ENCODE assay signal across 15 cellular contexts in genomic region chr11:46235777-46236688, GRCh38. TPM values are rescaled to one million over a fixed set of nuclear protein-coding genes. Genes with fewer than 3 reads are reported as not detected.
DNase-seq lines count a peak whose midpoint lies in the region; ATAC-seq, FAIRE-seq and TF ChIP-seq lines count a peak whose summit lies in the region.
"Had no signal": no experiment of that assay in that cellular context is flagged by ENCODE, and none has a peak within 500 bp of the region (broad histone marks: within the 10 kb centered on the region; RNA-seq: fewer than 3 reads in every experiment).

No MANE protein-coding gene starts in this region.

- H3K9me3 ChIP-seq in K562 (replicated peaks; ENCODE audit: control insufficient read depth, insufficient read depth, low read depth, low read length) (peaks cover 2% of the 10 kb centered on the region; the same call in 1 of the 2 replicates), neutrophil (no peaks in the 10 kb centered on the region), esophagus muscularis mucosa (peaks cover 0 to 5% (median 0%) of the 10 kb centered on the region in 4 donors), mucosa of descending colon (no peaks in the 10 kb centered on the region)
- H3K9me3 ChIP-seq: colonic mucosa had no signal

- no peak overlapping the region for H3K4me3 Mint-ChIP-seq in activated CD4-positive, alpha-beta memory T cell treated with anti-CD3 and anti-CD28 coated beads for 36 hours
- no peak overlapping the region for H3K4me3 Mint-ChIP-seq in activated CD4-positive, alpha-beta memory T cell treated with anti-CD3 and anti-CD28 coated beads, Interleukin-2, amount 10 ng/mL, durations not matched to agents 7 days and 5 days

- no peak overlapping the region for H3K4me3 ChIP-seq in NB4 (ENCODE audit: low read depth, low read length)
- no peak overlapping the region for H3K4me3 ChIP-seq in K562
- no peak overlapping the region for H3K4me3 ChIP-seq in neutrophil (ENCODE audit: low read depth in 1 of 2, low read length in 1 of 2)
- no peak overlapping the region for H3K4me3 ChIP-seq in esophagus muscularis mucosa
- H3K4me3 ChIP-seq in mucosa of descending colon = no peak overlapping the region
- H3K4me3 ChIP-seq: colonic mucosa, MG63, tibial nerve had no signal

- H3K27me3 ChIP-seq in K562 (ENCODE audit: control insufficient read depth in 2 of 2, insufficient read depth in 2 of 2, low read length in 2 of 2) = no peaks in the 10 kb centered on the region
- peaks cover 60% of the 10 kb centered on the region for H3K27me3 ChIP-seq in neutrophil
- no peaks in the 10 kb centered on the region for H3K27me3 ChIP-seq in esophagus muscularis mucosa
- H3K27me3 ChIP-seq: MG63 had no signal

- peak in 1 of 2 experiments; percentile 23; a peak in 2 of 4 replicates for TF ChIP-seq RAD21 in K562 (CRISPR knock-in tag; conservative IDR thresholded peaks at IDR 0.05 in 1 of 2, IDR thresholded peaks at IDR 0.05 in 1 of 2)

- H3K36me3 Mint-ChIP-seq in activated CD4-positive, alpha-beta memory T cell treated with anti-CD3 and anti-CD28 coated beads for 36 hours = no peaks in the 10 kb centered on the region
- H3K36me3 Mint-ChIP-seq in activated CD4-positive, alpha-beta memory T cell treated with anti-CD3 and anti-CD28 coated beads, Interleukin-2, amount 10 ng/mL, durations not matched to agents 7 days and 5 days (ENCODE audit: low read depth) = no peaks in the 10 kb centered on the region

- DNase-seq in activated CD4-positive, alpha-beta memory T cell treated with anti-CD3 and anti-CD28 coated beads for 36 hours = no peak
- DNase-seq in activated CD4-positive, alpha-beta memory T cell treated with anti-CD3 and anti-CD28 coated beads, Interleukin-2, amount 10 ng/mL, durations not matched to agents 7 days and 5 days = no peak
- DNase-seq in NB4 (ENCODE audit: low read depth) = peak; percentile 75
- DNase-seq in K562 (ENCODE audit: extremely low read depth in 1 of 4, low spot score in 3 of 4) = peak in 1 of 4 experiments; percentile 34
- DNase-seq in esophagus muscularis mucosa (ENCODE audit: extremely low spot score) = no peak
- no peak for DNase-seq in mucosa of descending colon
- DNase-seq: colonic mucosa, EL, MG63, NCI-H2227 treated with DMSO at 0.1 percent for 48 hours had no signal

- CTCF ChIA-PET in activated CD4-positive, alpha-beta memory T cell treated with anti-CD3 and anti-CD28 coated beads for 36 hours (lab: Charles Lee) = interaction anchor here (19.7 kb wide), 1 partner anchor 79 kb away, joined by 479 read pairs; no protein-coding TSS in a partner anchor
- CTCF ChIA-PET in activated CD4-positive, alpha-beta memory T cell treated with anti-CD3 and anti-CD28 coated beads, Interleukin-2, amount 10 ng/mL, durations not matched to agents 7 days and 5 days (lab: Charles Lee) = interaction anchor here (8.3 kb wide), 1 partner anchor 77 kb away, joined by 263 read pairs; no protein-coding TSS in a partner anchor
- CTCF ChIA-PET in K562 (lab: Yijun Ruan, JAX; ENCODE audit: low intra/inter-chr PET ratio) = no interaction called here

- H4K20me1 ChIP-seq in K562 (replicated peaks; ENCODE audit: control insufficient read depth, insufficient read depth, low read length) = no peaks in the 10 kb centered on the region

- no TSS peak for BruUV-seq in K562 (replicated peaks; lab: Mats Ljungman, UMichigan)

- peak overlapping the region; percentile 81; the same call in 1 of the 2 replicates for H3K4me2 ChIP-seq in K562 (ENCODE audit: insufficient read depth, low read length)

- H3K4me1 ChIP-seq in K562 (replicated peaks in 1 of 2; ENCODE audit: control insufficient read depth in 2 of 2, insufficient read depth in 2 of 2, low read length in 2 of 2) (peaks cover 29 to 33% of the 10 kb centered on the region in 2 experiments), neutrophil (ENCODE audit: control insufficient read depth in 1 of 2, insufficient read depth in 1 of 2, low read depth in 1 of 2, low read length in 1 of 2) (peaks cover 36% of the 10 kb centered on the region in 2 experiments), esophagus muscularis mucosa (peaks cover 23 to 39% (median 34%) of the 10 kb centered on the region in 4 donors), mucosa of descending colon (ENCODE audit: low read depth) (peaks cover 12% of the 10 kb centered on the region)

- in situ Hi-C loops in K562 (cut with MboI) = no loop called here

- H2AFZ ChIP-seq in K562 (ENCODE audit: low read depth, low read length) = peak overlapping the region; percentile 90

- intact Hi-C loops in activated CD4-positive, alpha-beta memory T cell treated with anti-CD3 and anti-CD28 coated beads for 36 hours (cut with micrococcal nuclease) = loop anchor here (2.0 kb wide), 1 partner anchor 317 kb away; no protein-coding TSS in a partner anchor
- intact Hi-C loops in K562 (cut with micrococcal nuclease) = loop anchor here (2.0 to 5.0 kb wide), 2 partner anchors 25 to 244 kb away; no protein-coding TSS in a partner anchor
- intact Hi-C loops in esophagus muscularis mucosa (cut with DNase I) = no loop called here
- intact Hi-C loops in mucosa of descending colon (cut with DNase I, micrococcal nuclease) = loop anchor here in 1 of 2 donors (5.0 kb wide), 1 partner anchor 71 kb away; no protein-coding TSS in a partner anchor

- TF ChIP-seq POLR2A in NB4 (IDR thresholded peaks at IDR 0.05; ENCODE audit: extremely low read depth, insufficient read length) = no peak
- no peak for TF ChIP-seq POLR2A in K562 (conservative IDR thresholded peaks at IDR 0.05)
- no peak for TF ChIP-seq POLR2A in esophagus muscularis mucosa (IDR thresholded peaks at IDR 0.05; ENCODE audit: low read depth)

- H3K27me3 Mint-ChIP-seq in activated CD4-positive, alpha-beta memory T cell treated with anti-CD3 and anti-CD28 coated beads for 36 hours = peaks cover 4% of the 10 kb centered on the region
- H3K27me3 Mint-ChIP-seq in activated CD4-positive, alpha-beta memory T cell treated with anti-CD3 and anti-CD28 coated beads, Interleukin-2, amount 10 ng/mL, durations not matched to agents 7 days and 5 days = peaks cover 17% of the 10 kb centered on the region

- peaks cover 13% of the 10 kb centered on the region; the same call in 2 of the 3 replicates for H3K79me2 ChIP-seq in K562 (ENCODE audit: control insufficient read depth, insufficient read depth, low read length)

- H3K9me1 ChIP-seq in K562 (ENCODE audit: control insufficient read depth, insufficient read depth, low read length) = no peaks in the 10 kb centered on the region

- peak; percentile 67 for FAIRE-seq in K562 (lab: Jason Lieb, UNC)
- FAIRE-seq: GM18507 had no signal

- H3K27ac ChIP-seq in K562 (ENCODE audit: extremely low read depth, low read depth, low read length) = peak overlapping the region; percentile 97
- peak overlapping the region; percentile 36 for H3K27ac ChIP-seq in neutrophil
- H3K27ac ChIP-seq in esophagus muscularis mucosa (replicated peaks in 1 of 4) = no peak overlapping the region
- H3K27ac ChIP-seq: colonic mucosa, tibial nerve had no signal

- TF ChIP-seq CTCF in NB4 (IDR thresholded peaks at IDR 0.05; ENCODE audit: low read depth, low read length) (no peak), K562 (IDR thresholded peaks at IDR 0.05 in 2 of 3, conservative IDR thresholded peaks at IDR 0.05 in 1 of 3; ENCODE audit: insufficient read depth in 2 of 3, low read depth in 1 of 3, low read length in 3 of 3) (peak in 2 of 3 experiments; percentile 14 to 36; a peak in 2 of 6 replicates), neutrophil (IDR thresholded peaks at IDR 0.05) (no peak), esophagus muscularis mucosa (IDR thresholded peaks at IDR 0.05) (no peak), mucosa of descending colon (IDR thresholded peaks at IDR 0.05) (no peak)

- ATAC-seq in K562 = no peak
- ATAC-seq in mucosa of descending colon = no peak
- ATAC-seq in GM18858 (IDR thresholded peaks at IDR 0.05; ENCODE audit: unreplicated experiment) = no peak
- ATAC-seq: Right ventricle myocardium inferior had no signal

- H3K9me3 Mint-ChIP-seq in activated CD4-positive, alpha-beta memory T cell treated with anti-CD3 and anti-CD28 coated beads for 36 hours = no peaks in the 10 kb centered on the region
- no peaks in the 10 kb centered on the region for H3K9me3 Mint-ChIP-seq in activated CD4-positive, alpha-beta memory T cell treated with anti-CD3 and anti-CD28 coated beads, Interleukin-2, amount 10 ng/mL, durations not matched to agents 7 days and 5 days

- WGBS in K562 (ENCODE audit: insufficient coverage, low coverage, missing lambda C conversion rate) = 76% methylated on average over 1 of the region's 1 CpG
- 79% methylated on average over 1 of the region's 1 CpG for WGBS in esophagus muscularis mucosa

- peak overlapping the region in 1 of 2 experiments; percentile 83; a peak in 2 of 4 replicates for H3K9ac ChIP-seq in K562 (ENCODE audit: insufficient read depth in 1 of 2, low read depth in 2 of 2, low read length in 2 of 2)

- POLR2A ChIA-PET in activated CD4-positive, alpha-beta memory T cell treated with anti-CD3 and anti-CD28 coated beads for 36 hours (lab: Charles Lee) = no interaction called here
- POLR2A ChIA-PET in activated CD4-positive, alpha-beta memory T cell treated with anti-CD3 and anti-CD28 coated beads, Interleukin-2, amount 10 ng/mL, durations not matched to agents 7 days and 5 days (lab: Charles Lee) = interaction anchor here (1.0 to 2.1 kb wide), 2 partner anchors 18 to 112 kb away, joined by 3 to 12 read pairs; partner anchors contain the start of gene DGKZ
- POLR2A ChIA-PET in K562 (lab: Yijun Ruan, JAX) = interaction anchor here (1.0 to 2.4 kb wide), 3 partner anchors 11 to 253 kb away, joined by 3 to 7 read pairs (median 3); no protein-coding TSS in a partner anchor

- peak overlapping the region; percentile 13 for H3K27ac Mint-ChIP-seq in activated CD4-positive, alpha-beta memory T cell treated with anti-CD3 and anti-CD28 coated beads for 36 hours
- no peak overlapping the region for H3K27ac Mint-ChIP-seq in activated CD4-positive, alpha-beta memory T cell treated with anti-CD3 and anti-CD28 coated beads, Interleukin-2, amount 10 ng/mL, durations not matched to agents 7 days and 5 days

- peaks cover 26% of the 10 kb centered on the region for H3K4me1 Mint-ChIP-seq in activated CD4-positive, alpha-beta memory T cell treated with anti-CD3 and anti-CD28 coated beads for 36 hours (ENCODE audit: low read depth)
- H3K4me1 Mint-ChIP-seq in activated CD4-positive, alpha-beta memory T cell treated with anti-CD3 and anti-CD28 coated beads, Interleukin-2, amount 10 ng/mL, durations not matched to agents 7 days and 5 days = peaks cover 28% of the 10 kb centered on the region

- TF ChIP-seq EP300 in K562 (IDR thresholded peaks at IDR 0.05; ENCODE audit: low read length) = no peak
- TF ChIP-seq EP300 in esophagus muscularis mucosa (IDR thresholded peaks at IDR 0.05) = no peak

- H3K36me3 ChIP-seq in K562 (ENCODE audit: control insufficient read depth, insufficient read depth, low read length) (peaks cover 4% of the 10 kb centered on the region; the same call in 1 of the 3 replicates), neutrophil (no peaks in the 10 kb centered on the region), esophagus muscularis mucosa (no peaks in the 10 kb centered on the region), mucosa of descending colon (ENCODE audit: low read depth) (no peaks in the 10 kb centered on the region)
- H3K36me3 ChIP-seq: colonic mucosa, MG63, tibial nerve had no signal

RNA-seq across cellular contexts. Expression of gene CREB3L1, which starts 41.4 kb away (rescaled TPM):
- not detected for total RNA-seq in activated CD4-positive, alpha-beta memory T cell treated with anti-CD3 and anti-CD28 coated beads for 36 hours
- not detected for total RNA-seq in activated CD4-positive, alpha-beta memory T cell treated with anti-CD3 and anti-CD28 coated beads, Interleukin-2, amount 10 ng/mL, durations not matched to agents 7 days and 5 days
- total RNA-seq in K562 (2011; cell fraction: chromatin; rRNA removed; ENCODE audit: low replicate concordance) = 19.2 and 27.7 TPM in 2 replicates
- total RNA-seq in K562 (2011; cell fraction: nucleolus; rRNA removed) = 19.9 and 20.2 TPM in 2 replicates
- total RNA-seq in K562 (2011; cell fraction: nucleoplasm; rRNA removed) = 24.8 and 32.7 TPM in 2 replicates
- total RNA-seq in K562 (2014; rRNA removed) (4.1 and 7.1 TPM in 2 replicates), K562 (2014; rRNA removed; fragmentation: Illumina TruSeq; extraction: Trizol) (3.7 and 5.2 TPM in 2 replicates), K562 (2015; rRNA removed; fragmentation: Illumina TruSeq; extraction: Trizol) (2.4 and 5.5 TPM in 2 replicates), K562 (2021) (24.9 and 27.6 TPM in 2 replicates), esophagus muscularis mucosa (1 to 10 TPM; 1.3 to 8.7 (median 3.7) TPM), mucosa of descending colon (100 to 1,000 TPM in 2 of 3 donors, 10 to 100 TPM in 1; 52.7 to 140 (median 108) TPM)
- polyA plus RNA-seq in K562 (2011; rRNA removed) (1.3 and 3.0 TPM in 2 replicates), K562 (2014; fragmentation: Illumina TruSeq; extraction: Trizol) (16.2 and 20.5 TPM in 2 replicates), K562 (2014; fragmentation: Nextera tagmentation; extraction: Ambion mirVana) (1 to 10 TPM; 1.2 to 1.4 TPM), K562 (2014; rRNA removed) (4.9 and 5.3 TPM in 2 replicates)
- 2.3 and 2.9 TPM in 2 replicates for polyA plus RNA-seq in K562 (2011; cell fraction: cytosol; rRNA removed)
- polyA plus RNA-seq in K562 (2011; cell fraction: nucleus; rRNA removed) = 4.5 and 7.2 TPM in 2 replicates
- polyA plus RNA-seq in K562 (2012) = 17.1 and 21.9 TPM in 2 replicates
- 4.1 and 4.8 TPM in 2 replicates for polyA minus RNA-seq in K562 (2011; rRNA and poly(A)+ RNA removed)
- 15.2 and 25.1 TPM in 2 replicates for polyA minus RNA-seq in K562 (2011; cell fraction: cytosol; rRNA and poly(A)+ RNA removed)
- 3.4 and 5.2 TPM in 2 replicates for polyA minus RNA-seq in K562 (2011; cell fraction: nucleus; rRNA and poly(A)+ RNA removed)

Comparison
In these comparisons a context has a peak if more than half of its experiments do, and no peak if none do; other contexts are left out.
1. CTCF ChIP-seq: peak in K562 (2 of 3); none in NB4 (single experiment), neutrophil (single experiment), esophagus muscularis mucosa (0 of 3) and mucosa of descending colon (single experiment).
2. H3K27ac ChIP-seq: peak in K562 (single experiment) and neutrophil (single experiment); none in esophagus muscularis mucosa (0 of 4).